ENCODE assay signal across 1 cellular context in genomic region chr2:39492095-39492590, GRCh38.
TF ChIP-seq lines count a peak whose summit lies in the region.

No MANE protein-coding gene starts in this region.

TF ChIP-seq in GM12878, 131 proteins besides CTCF, POLR2A, EP300 and RAD21 (continued from another document):
- TF ChIP-seq ZSCAN29 (IDR thresholded peaks at IDR 0.05): 0 out of 2 replicates have a peak, but pooled peaks have one; percentile 49
- TF ChIP-seq KDM1A (IDR thresholded peaks at IDR 0.05; ENCODE audit: borderline replicate concordance): no peak
- TF ChIP-seq IRF5 (IDR thresholded peaks at IDR 0.05; ENCODE audit: borderline replicate concordance): no peak
- TF ChIP-seq PML (IDR thresholded peaks at IDR 0.05; ENCODE audit: low read length): peak; percentile 95
- 0 out of 2 replicates have a peak, but pooled peaks have one; percentile 38 for TF ChIP-seq GABPA (IDR thresholded peaks at IDR 0.05; ENCODE audit: low read depth)
- peak; percentile 100 for TF ChIP-seq BCL11A (IDR thresholded peaks at IDR 0.05; ENCODE audit: low read depth, low read length)
- peak; percentile 85 for TF ChIP-seq SMAD1 (IDR thresholded peaks at IDR 0.05; ENCODE audit: low read depth, partially characterized antibody)
